In genomic region chr12:20040194-20040593, GRCh38 we compare ENCODE assay signal across 31 cellular contexts.
"Had no signal": no experiment of that assay in that cellular context is flagged by ENCODE, and none has a peak within 500 bp of the region (broad histone marks: within the 10 kb centered on the region; RNA-seq: fewer than 3 reads in every experiment).

No MANE protein-coding gene starts in this region.

- H3K9ac ChIP-seq: KMS-11 had no signal

- H3K4me2 ChIP-seq: KMS-11 had no signal

- H3K27ac ChIP-seq: KMS-11, VCaP had no signal

- DNase-seq: activated B cell treated with CpG ODN at 0.5 μM for 24 hours; activated CD4-positive, alpha-beta memory T cell treated with anti-CD3 and anti-CD28 coated beads, Interleukin-2, amount 10 ng/mL, durations not matched to agents 7 days and 5 days; activated CD4-positive, alpha-beta T cell treated with anti-CD3 and anti-CD28 coated beads for 4 hours; activated CD4-positive, CD25-positive, alpha-beta regulatory T cell treated with anti-CD3 and anti-CD28 coated beads, Interleukin-2, amount 50 U/mL, for 72 hours; activated CD8-positive, alpha-beta memory T cell treated with anti-CD3 and anti-CD28 coated beads for 24 hours; activated CD8-positive, alpha-beta memory T cell treated with anti-CD3 and anti-CD28 coated beads, Interleukin-2, amount 10 ng/mL, durations not matched to agents 7 days and 5 days; activated CD8-positive, alpha-beta memory T cell treated with anti-CD3 and anti-CD28 coated beads, Interleukin-2, amount 50 U/mL, for 48 hours; activated effector memory CD4-positive, alpha-beta T cell treated with Interleukin-2 at 50 U/mL for 16 hours; activated naive CD4-positive, alpha-beta T cell treated with anti-CD3 and anti-CD28 coated beads, Interleukin-2, amount 10 ng/mL, durations not matched to agents 7 days and 5 days; activated naive CD8-positive, alpha-beta T cell treated with anti-CD3 and anti-CD28 coated beads, Interleukin-2, amount 50 U/mL, for 24 hours; activated T-cell treated with anti-CD3 and anti-CD28 coated beads, Interleukin-2, amount 50 U/mL, for 48 hours; anterior cingulate cortex; central memory CD4-positive, alpha-beta T cell; NCI-H1092 treated with DMSO at 0.1 percent for 48 hours; NCI-H146; NCI-H187; NCI-H2029 treated with DMSO at 0.1 percent for 48 hours; NCI-H2107; NCI-H2171; NCI-H510A treated with DMSO at 0.1 percent for 48 hours; NCI-H526 treated with DMSO at 0.1 percent for 48 hours; NCI-H774; OCI-M1; SHP77 treated with DMSO at 0.1 percent for 48 hours; SW 1271; T-helper 1 cell; T-helper 2 cell; T-helper 9 cell had no signal

- ATAC-seq: activated CD8-positive, alpha-beta memory T cell treated with anti-CD3 and anti-CD28 coated beads, Interleukin-2, amount 10 ng/mL, durations not matched to agents 7 days and 5 days; activated naive CD8-positive, alpha-beta T cell treated with anti-CD3 and anti-CD28 coated beads, Interleukin-2, amount 50 U/mL, for 24 hours; SK-N-SH treated with all-trans-retinoic acid at 6 μM for 48 hours had no signal
